24 cellular contexts compared by ENCODE assay signal in genomic region chr2:160319700-160320099, GRCh38.
"Had no signal": no experiment of that assay in that cellular context is flagged by ENCODE, and none has a peak within 500 bp of the region (broad histone marks: within the 10 kb centered on the region; RNA-seq: fewer than 3 reads in every experiment).

No MANE protein-coding gene starts in this region.

- H3K27me3 Mint-ChIP-seq: naive B cell; stimulated activated naive B cell treated with anti-CD40 and anti-IgM and Interleukin-4, amounts not matched to agents 10 μg/mL and 1 μg/mL and 100 μg/mL, for 72 hours; type B pancreatic cell had no signal

- DNase-seq: hypothalamus; immature natural killer cell; kidney; left colon; mesendoderm; naive B cell; natural killer cell; nephron progenitor cell; occipital lobe; pancreas; posterior cingulate gyrus; retina; right cardiac atrium; stimulated activated CD4-positive, alpha-beta T cell treated with anti-CD3 and anti-CD28 coated beads, Interleukin-12 subunit alpha, Interleukin-12 subunit beta, amount 100 ng/mL, for 4 hours; stimulated activated CD4-positive, alpha-beta T cell treated with anti-CD3 and anti-CD28 coated beads, Interleukin-15, amount 100 ng/mL, for 24 hours; stimulated activated CD4-positive, alpha-beta T cell treated with anti-CD3 and anti-CD28 coated beads, Interleukin-2, amount 100 ng/mL, for 24 hours; stimulated activated CD4-positive, alpha-beta T cell treated with anti-CD3 and anti-CD28 coated beads, Interleukin-4, amount 100 ng/mL, for 1 hour; stimulated activated naive B cell treated with anti-CD40 and anti-IgM and Interleukin-4, amounts not matched to agents 10 μg/mL and 1 μg/mL and 100 μg/mL, for 72 hours; stimulated activated naive CD8-positive, alpha-beta T cell treated with anti-CD3 and anti-CD28 coated beads, Interleukin-15, Interleukin-2, amounts not matched to agents 100 U/mL and 50 U/mL, for 24 hours; stomach; uterus had no signal

- H3K9me3 Mint-ChIP-seq: immature natural killer cell; mesothelial cell of epicardium; naive B cell; natural killer cell; nephron progenitor cell; neural progenitor cell; stimulated activated naive B cell treated with anti-CD40 and anti-IgM and Interleukin-4, amounts not matched to agents 10 μg/mL and 1 μg/mL and 100 μg/mL, for 72 hours had no signal

- H3K27ac Mint-ChIP-seq: mesothelial cell of epicardium; neural progenitor cell; stimulated activated naive B cell treated with anti-CD40 and anti-IgM and Interleukin-4, amounts not matched to agents 10 μg/mL and 1 μg/mL and 100 μg/mL, for 72 hours had no signal

- H3K36me3 Mint-ChIP-seq: natural killer cell; stimulated activated naive B cell treated with anti-CD40 and anti-IgM and Interleukin-4, amounts not matched to agents 10 μg/mL and 1 μg/mL and 100 μg/mL, for 72 hours had no signal

- H3K4me3 Mint-ChIP-seq: immature natural killer cell; mesothelial cell of epicardium; naive B cell; natural killer cell; nephron progenitor cell; neural progenitor cell; stimulated activated naive B cell treated with anti-CD40 and anti-IgM and Interleukin-4, amounts not matched to agents 10 μg/mL and 1 μg/mL and 100 μg/mL, for 72 hours; type B pancreatic cell had no signal
